ENCODE assay signal across 9 cellular contexts in genomic region chr5:88140396-88140862, GRCh38.
A peak's percentile ranks its signal among the peaks of the same experiment; 100 is the strongest.
DNase-seq lines count a peak whose midpoint lies in the region; ATAC-seq, FAIRE-seq and TF ChIP-seq lines count a peak whose summit lies in the region.
"Had no signal": no experiment of that assay in that cellular context is flagged by ENCODE, and none has a peak within 500 bp of the region (broad histone marks: within the 10 kb centered on the region; RNA-seq: fewer than 3 reads in every experiment).

No MANE protein-coding gene starts in this region.

- FAIRE-seq in bronchial epithelial cell (lab: Jason Lieb, UNC), result no peak
- FAIRE-seq: A204.1 had no signal

- H3K27ac ChIP-seq in left lung, result no peak overlapping the region
- H3K27ac ChIP-seq in suprapubic skin, result no peak overlapping the region

- peak; percentile 55 for DNase-seq in DMS53 treated with DMSO at 0.1 percent for 48 hours (lab: John Stamatoyannopoulos, UW; ENCODE audit: unreplicated experiment)
- DNase-seq in DMS53 (lab: John Stamatoyannopoulos, UW), result no peak
- DNase-seq in bronchial epithelial cell (ENCODE audit: low read depth), result no peak
- peak; percentile 40 to 67 for DNase-seq in left lung
- DNase-seq in suprapubic skin (ENCODE audit: low spot score in 2 of 2), result no peak
- no peak for DNase-seq in COLO829 (ENCODE audit: low spot score)
- no peak for DNase-seq in dedifferentiated amniotic fluid mesenchymal stem cell (ENCODE audit: extremely low spot score)

- 4% methylated on average over 16 of the region's 16 CpGs for WGBS in suprapubic skin

- H3K9me3 ChIP-seq in left lung (no peaks in the 10 kb centered on the region), suprapubic skin (no peaks in the 10 kb centered on the region)

- H3K4me1 ChIP-seq in left lung (peaks cover 5 to 18% of the 10 kb centered on the region in 2 donors), suprapubic skin (peaks cover 53% of the 10 kb centered on the region)

- H3K27me3 ChIP-seq in bronchial epithelial cell (ENCODE audit: control insufficient read depth, insufficient read depth, low read length) (no peaks in the 10 kb centered on the region), left lung (peaks cover 33 to 85% of the 10 kb centered on the region in 2 donors), suprapubic skin (peaks cover 64% of the 10 kb centered on the region)

- H3K36me3 ChIP-seq in bronchial epithelial cell (ENCODE audit: control insufficient read depth, insufficient read depth, low read length), result no peaks in the 10 kb centered on the region
- no peaks in the 10 kb centered on the region for H3K36me3 ChIP-seq in left lung
- no peaks in the 10 kb centered on the region for H3K36me3 ChIP-seq in suprapubic skin

- TF ChIP-seq POLR2A in suprapubic skin (IDR thresholded peaks at IDR 0.05), result no peak

- TF ChIP-seq CTCF in bronchial epithelial cell (IDR thresholded peaks at IDR 0.05; ENCODE audit: insufficient read depth, low read length, severe bottlenecking) (no peak), left lung (IDR thresholded peaks at IDR 0.05) (no peak), suprapubic skin (IDR thresholded peaks at IDR 0.05) (no peak)

- no peak for ATAC-seq in left lung
- ATAC-seq in esophagus mucosa, result no peak

- peak overlapping the region; percentile 43 for H3K4me3 ChIP-seq in bronchial epithelial cell (ENCODE audit: low read depth, low read length)
- H3K4me3 ChIP-seq in left lung, result peak overlapping the region; percentile 18 to 38
- peak overlapping the region; percentile 50 for H3K4me3 ChIP-seq in suprapubic skin

- intact Hi-C loops in left lung (cut with DNase I), result loop anchor here in 1 of 2 donors (10.0 kb wide), 1 partner anchor 544 kb away; no protein-coding TSS in a partner anchor

- no peak for TF ChIP-seq EP300 in suprapubic skin (IDR thresholded peaks at IDR 0.05)

Comparison
In these comparisons a context has a peak if more than half of its experiments do, and no peak if none do; other contexts are left out.
1. DNase-seq: peak in DMS53 treated with DMSO at 0.1 percent for 48 hours (single experiment) and left lung (2 of 2); none in DMS53 (single experiment), bronchial epithelial cell (single experiment), suprapubic skin (0 of 2), COLO829 (single experiment) and dedifferentiated amniotic fluid mesenchymal stem cell (single experiment).
2. Peak in every context shown above with its lines, with median percentiles within 50 percentile points of each other: H3K4me3 ChIP-seq.